In genomic region chr9:36598281-36598680, GRCh38 we compare ENCODE assay signal across 1 cellular context.
TF ChIP-seq lines count a peak whose summit lies in the region.

No MANE protein-coding gene starts in this region.

TF ChIP-seq in IMR-90, 13 proteins besides CTCF, POLR2A, EP300 and RAD21:
- no peak for TF ChIP-seq MAZ (IDR thresholded peaks at IDR 0.05; ENCODE audit: borderline replicate concordance, low read depth, low read length)
- no peak for TF ChIP-seq BHLHE40 (IDR thresholded peaks at IDR 0.05; ENCODE audit: low read depth, low read length)
- TF ChIP-seq FOS (IDR thresholded peaks at IDR 0.05; ENCODE audit: low read depth, low read length) = no peak
- no peak for TF ChIP-seq RCOR1 (IDR thresholded peaks at IDR 0.05; ENCODE audit: insufficient replicate concordance, low read length)
- TF ChIP-seq ELK1 (IDR thresholded peaks at IDR 0.05; ENCODE audit: borderline replicate concordance, low read depth, low read length) = no peak
- no peak for TF ChIP-seq CEBPB (IDR thresholded peaks at IDR 0.05; ENCODE audit: low read depth, low read length)
- no peak for TF ChIP-seq RFX5 (IDR thresholded peaks at IDR 0.05; ENCODE audit: low read depth, low read length)
- no peak for TF ChIP-seq SMC3 (IDR thresholded peaks at IDR 0.05; ENCODE audit: low read depth, low read length)
- TF ChIP-seq USF2 (IDR thresholded peaks at IDR 0.05; ENCODE audit: low read depth, low read length) = no peak
- TF ChIP-seq CHD1 (IDR thresholded peaks at IDR 0.05; ENCODE audit: low read depth, low read length) = no peak
- no peak for TF ChIP-seq NFE2L2 (IDR thresholded peaks at IDR 0.05; ENCODE audit: low read depth, low read length)
- TF ChIP-seq MAFK (IDR thresholded peaks at IDR 0.05; ENCODE audit: low read depth, low read length) = no peak
- TF ChIP-seq MXI1 (IDR thresholded peaks at IDR 0.05; ENCODE audit: borderline replicate concordance, low read depth, low read length) = no peak
